22 cellular contexts compared by ENCODE assay signal in the genomic region with DNA sequence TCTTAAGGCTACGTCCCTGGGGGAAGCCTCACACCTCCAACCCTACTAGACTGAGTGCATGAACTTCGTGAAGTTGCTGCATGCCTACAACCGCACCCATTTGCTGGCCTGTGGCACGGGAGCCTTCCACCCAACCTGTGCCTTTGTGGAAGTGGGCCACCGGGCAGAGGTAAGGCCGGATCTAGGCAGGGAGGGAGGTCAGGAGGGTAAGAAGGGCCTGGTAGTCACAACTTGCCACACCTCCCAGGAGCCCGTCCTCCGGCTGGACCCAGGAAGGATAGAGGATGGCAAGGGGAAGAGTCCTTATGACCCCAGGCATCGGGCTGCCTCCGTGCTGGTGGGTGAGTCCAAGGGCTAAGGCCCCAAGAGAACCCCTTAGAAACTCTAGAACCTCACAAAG. TPM values are rescaled to one million over a fixed set of nuclear protein-coding genes. Genes with fewer than 3 reads are reported as not detected.
DNase-seq lines count a peak whose midpoint lies in the region; ATAC-seq, FAIRE-seq and TF ChIP-seq lines count a peak whose summit lies in the region.
"Had no signal": no experiment of that assay in that cellular context is flagged by ENCODE, and none has a peak within 500 bp of the region (broad histone marks: within the 10 kb centered on the region; RNA-seq: fewer than 3 reads in every experiment).

No MANE protein-coding gene starts in this region.

- H3K4me2 ChIP-seq in A549 (peak overlapping the region; percentile 98), skeletal muscle satellite cell (ENCODE audit: low read length) (peak overlapping the region; percentile 54), GM23248 (ENCODE audit: unreplicated experiment) (no peak overlapping the region)

- H3K9me2 ChIP-seq in GM23248 (ENCODE audit: insufficient read depth): no peaks in the 10 kb centered on the region

- TF ChIP-seq CTCF in A549 (IDR thresholded peaks at IDR 0.05) (no peak), RWPE2 (IDR thresholded peaks at IDR 0.05; ENCODE audit: poor library complexity, severe bottlenecking) (no peak), gastroesophageal sphincter (IDR thresholded peaks at IDR 0.05) (no peak)

- no peak for TF ChIP-seq EP300 in A549 (IDR thresholded peaks at IDR 0.05)
- TF ChIP-seq EP300 in gastroesophageal sphincter (IDR thresholded peaks at IDR 0.05): no peak

- peak overlapping the region in 1 of 2 experiments; percentile 94; a peak in 3 of 6 replicates for H3K27ac ChIP-seq in A549
- H3K27ac ChIP-seq in RWPE2 (ENCODE audit: poor library complexity, severe bottlenecking): peak overlapping the region; percentile 93
- peak overlapping the region in 3 of 4 donors; percentile 95 to 100 (median 98) for H3K27ac ChIP-seq in gastroesophageal sphincter
- H3K27ac ChIP-seq in GM23248: no peak overlapping the region
- H3K27ac ChIP-seq: testis had no signal

- WGBS in A549 (ENCODE audit: missing lambda C conversion rate): 94% methylated on average over 9 of the region's 10 CpGs
- WGBS in gastroesophageal sphincter (ENCODE audit: low coverage in 1 of 2), 2 donors: 60% methylated on average over 1 of the region's 10 CpGs; no CpG with 5 or more reads in 1 of the 2 donors
- WGBS in GM23248 (ENCODE audit: low coverage in 1 of 2, low lambda C conversion rate in 2 of 2, missing lambda C conversion rate in 2 of 2), 2 experiments: 88 to 89% methylated on average over 10 of the region's 10 CpGs

- H3K4me3 ChIP-seq in A549 (no peak overlapping the region), RWPE2 (ENCODE audit: severe bottlenecking) (peak overlapping the region; percentile 45), gastroesophageal sphincter (peak overlapping the region in 1 of 2 donors; percentile 68), skeletal muscle satellite cell (ENCODE audit: low read length) (no peak overlapping the region), GM23248 (no peak overlapping the region)
- H3K4me3 ChIP-seq: testis had no signal

- CTCF ChIA-PET in A549 (lab: Yijun Ruan, JAX): interaction anchor here (1.2 to 8.0 kb wide), 6 partner anchors 10 to 150 kb away, joined by 3 to 67 read pairs (median 18); no protein-coding TSS in a partner anchor

- H3K27me3 ChIP-seq in RWPE2 (ENCODE audit: insufficient read depth, poor library complexity, severe bottlenecking) (no peaks in the 10 kb centered on the region), gastroesophageal sphincter (peaks cover 20% of the 10 kb centered on the region), skeletal muscle satellite cell (ENCODE audit: control insufficient read depth, insufficient read depth, low read length) (no peaks in the 10 kb centered on the region), GM23248 (replicated peaks; ENCODE audit: insufficient read depth) (no peaks in the 10 kb centered on the region)
- H3K27me3 ChIP-seq: testis had no signal

- no peak for DNase-seq in A549 (ENCODE audit: low read depth in 1 of 2, low spot score in 1 of 2)
- no peak for DNase-seq in RWPE2 (ENCODE audit: low spot score)
- no peak for DNase-seq in NCI-H2081 treated with DMSO at 0.1 percent for 48 hours (lab: John Stamatoyannopoulos, UW)
- no peak for DNase-seq in activated naive CD4-positive, alpha-beta T cell treated with anti-CD3 and anti-CD28 coated beads, Interleukin-2, amount 50 U/mL, for 16 hours
- DNase-seq in GM23248: no peak
- DNase-seq: activated CD8-positive, alpha-beta T cell treated with anti-CD3 and anti-CD28 coated beads for 36 hours; activated naive CD8-positive, alpha-beta T cell treated with anti-CD3 and anti-CD28 coated beads for 36 hours; CD4-positive, alpha-beta T cell; DND-41; effector CD8-positive, alpha-beta T cell; kidney glomerular epithelial cell; occipital lobe; testis had no signal

- FAIRE-seq in A549 (lab: Jason Lieb, UNC): no peak
- FAIRE-seq: bronchial epithelial cell, GM18507 had no signal

- H3K9me3 ChIP-seq in A549: no peaks in the 10 kb centered on the region
- H3K9me3 ChIP-seq in RWPE2 (ENCODE audit: severe bottlenecking): no peaks in the 10 kb centered on the region
- H3K9me3 ChIP-seq in gastroesophageal sphincter: no peaks in the 10 kb centered on the region
- H3K9me3 ChIP-seq in skeletal muscle satellite cell (replicated peaks; ENCODE audit: low read length): no peaks in the 10 kb centered on the region
- H3K9me3 ChIP-seq in GM23248 (ENCODE audit: low read depth): no peaks in the 10 kb centered on the region
- H3K9me3 ChIP-seq: testis had no signal

- no peak overlapping the region for H3K9ac ChIP-seq in skeletal muscle satellite cell (ENCODE audit: low read depth, low read length)
- no peak overlapping the region for H3K9ac ChIP-seq in GM23248

- in situ Hi-C loops in GM23248 (cut with MboI): loop anchor here (5.0 kb wide), 1 partner anchor 74 kb away; no protein-coding TSS in a partner anchor

- ATAC-seq in A549 (no peak), RWPE2 (ENCODE audit: low read depth) (no peak), gastroesophageal sphincter (no peak), HG03196 (IDR thresholded peaks at IDR 0.05; ENCODE audit: unreplicated experiment) (no peak)
- ATAC-seq: activated CD8-positive, alpha-beta T cell treated with anti-CD3 and anti-CD28 coated beads for 36 hours; activated T-cell treated with anti-CD3 and anti-CD28 coated beads, Interleukin-2, amount 50 U/mL, for 72 hours had no signal

- no peaks in the 10 kb centered on the region for H4K20me1 ChIP-seq in GM23248 (ENCODE audit: insufficient read depth)

- POLR2A ChIA-PET in A549 (lab: Yijun Ruan, JAX): interaction anchor here (0.6 to 2.5 kb wide), 2 partner anchors 9 to 11 kb away, joined by 6 to 10 read pairs; no protein-coding TSS in a partner anchor

- no peak for TF ChIP-seq POLR2A in A549 (IDR thresholded peaks at IDR 0.05; ENCODE audit: low read length)
- TF ChIP-seq POLR2A in gastroesophageal sphincter (IDR thresholded peaks at IDR 0.05): no peak

- H3F3A ChIP-seq in GM23248 (ENCODE audit: insufficient read depth): peaks cover 13% of the 10 kb centered on the region; the same call in 1 of the 2 replicates

- H3K4me1 ChIP-seq in A549 (peaks cover 61% of the 10 kb centered on the region), RWPE2 (ENCODE audit: insufficient read depth, poor library complexity, severe bottlenecking) (peaks cover 25% of the 10 kb centered on the region), gastroesophageal sphincter (peaks cover 0 to 97% (median 38%) of the 10 kb centered on the region in 3 donors), skeletal muscle satellite cell (ENCODE audit: control insufficient read depth, insufficient read depth, low read length) (peaks cover 43% of the 10 kb centered on the region), GM23248 (ENCODE audit: insufficient read depth) (peaks cover 28% of the 10 kb centered on the region)

- H3K36me3 ChIP-seq in RWPE2 (ENCODE audit: low read depth): peaks cover 38% of the 10 kb centered on the region
- H3K36me3 ChIP-seq in gastroesophageal sphincter: peaks cover 0 to 14% of the 10 kb centered on the region in 2 donors
- H3K36me3 ChIP-seq in skeletal muscle satellite cell (ENCODE audit: insufficient read depth, low read length): no peaks in the 10 kb centered on the region
- H3K36me3 ChIP-seq in GM23248 (ENCODE audit: low read depth): no peaks in the 10 kb centered on the region

- H3K79me2 ChIP-seq in GM23248 (ENCODE audit: insufficient read depth): no peaks in the 10 kb centered on the region

- TF ChIP-seq RAD21 in A549 (conservative IDR thresholded peaks at IDR 0.05 in 1 of 2, IDR thresholded peaks at IDR 0.05 in 1 of 2): no peak

- no peak overlapping the region for H2AFZ ChIP-seq in GM23248

RNA-seq across cellular contexts. Expression of a gene that starts 1.9 kb away (rescaled TPM):
- 6.5 and 6.8 TPM in 2 replicates for polyA plus RNA-seq in A549 (2011; rRNA removed)
- 7.5 and 9.0 TPM in 2 replicates for polyA plus RNA-seq in A549 (2012; cell fraction: cytosol; rRNA removed)
- 57.8 and 81.9 TPM in 2 replicates for polyA plus RNA-seq in A549 (2012; cell fraction: nucleus; rRNA removed)
- 6.5 to 8.4 TPM (median 7.4 TPM) in 3 replicates for polyA plus RNA-seq in A549 (2017; fragmentation: RNase III; extraction: RNeasy Plus Mini Kit Qiagen cat#74134 plus additional on column Dnase treatment)
- 6.1 and 7.2 TPM in 2 replicates for polyA minus RNA-seq in A549 (2011; rRNA and poly(A)+ RNA removed)
- total RNA-seq in gastroesophageal sphincter: 10 to 100 TPM; 29.1 to 54.9 (median 44.2) TPM
- 0.51 and 1.5 TPM in 2 replicates for total RNA-seq in skeletal muscle satellite cell (2012; rRNA removed)
- 8.8 and 13.3 TPM in 2 replicates for total RNA-seq in GM23248 (2014; rRNA removed; shearing (Covaris generic))
- polyA plus RNA-seq in GM23248 (2016; fragmentation: Nextera tagmentation; extraction: Ambion mirVana): 7.6 and 8.4 TPM in 2 replicates

RNA-seq across cellular contexts. Expression of a gene that starts 8.0 kb away (rescaled TPM):
- polyA plus RNA-seq in A549 (2011; rRNA removed) (not detected in 2 replicates), A549 (2017; fragmentation: RNase III; extraction: RNeasy Plus Mini Kit Qiagen cat#74134 plus additional on column Dnase treatment) (0.09 TPM in 1 of 3 replicates, not detected in the others), GM23248 (2016; fragmentation: Nextera tagmentation; extraction: Ambion mirVana) (not detected in 2 replicates)
- 0.03 TPM in 1 of 2 replicates, not detected in the other for polyA plus RNA-seq in A549 (2012; cell fraction: cytosol; rRNA removed)
- 0.06 and 0.16 TPM in 2 replicates for polyA plus RNA-seq in A549 (2012; cell fraction: nucleus; rRNA removed)
- not detected in 2 replicates for polyA minus RNA-seq in A549 (2011; rRNA and poly(A)+ RNA removed)
- total RNA-seq in gastroesophageal sphincter: not detected
- total RNA-seq in skeletal muscle satellite cell (2012; rRNA removed): 0.87 TPM in 1 of 2 replicates, not detected in the other
- not detected in 2 replicates for total RNA-seq in GM23248 (2014; rRNA removed; shearing (Covaris generic))
- total RNA-seq: activated CD8-positive, alpha-beta T cell treated with anti-CD3 and anti-CD28 coated beads for 36 hours; activated naive CD8-positive, alpha-beta T cell treated with anti-CD3 and anti-CD28 coated beads for 36 hours; bronchial epithelial cell; H4; LHCN-M2; mononuclear cell had no signal

RNA-seq across cellular contexts. Expression of a gene that starts 21.4 kb away (rescaled TPM):
- polyA plus RNA-seq in A549 (2011; rRNA removed) (42.2 and 44.5 TPM in 2 replicates), A549 (2017; fragmentation: RNase III; extraction: RNeasy Plus Mini Kit Qiagen cat#74134 plus additional on column Dnase treatment) (79.7 to 86.2 TPM (median 80.9 TPM) in 3 replicates), GM23248 (2016; fragmentation: Nextera tagmentation; extraction: Ambion mirVana) (85.4 and 90.6 TPM in 2 replicates)
- polyA plus RNA-seq in A549 (2012; cell fraction: cytosol; rRNA removed): 126 and 154 TPM in 2 replicates
- polyA plus RNA-seq in A549 (2012; cell fraction: nucleus; rRNA removed): 245 and 302 TPM in 2 replicates
- polyA minus RNA-seq in A549 (2011; rRNA and poly(A)+ RNA removed): 31.4 and 35.3 TPM in 2 replicates
- 10 to 100 TPM; 37.3 to 85.4 (median 64.9) TPM for total RNA-seq in gastroesophageal sphincter
- 135 and 160 TPM in 2 replicates for total RNA-seq in skeletal muscle satellite cell (2012; rRNA removed)
- total RNA-seq in GM23248 (2014; rRNA removed; shearing (Covaris generic)): 86.6 and 90.2 TPM in 2 replicates

RNA-seq across cellular contexts. Expression of a gene that starts 28.4 kb away (rescaled TPM):
- 3.0 and 5.2 TPM in 2 replicates for polyA plus RNA-seq in A549 (2011; rRNA removed)
- polyA plus RNA-seq in A549 (2012; cell fraction: cytosol; rRNA removed): 8.8 and 11.0 TPM in 2 replicates
- polyA plus RNA-seq in A549 (2012; cell fraction: nucleus; rRNA removed): 12.8 and 13.3 TPM in 2 replicates
- 4.8 to 5.4 TPM (median 5.0 TPM) in 3 replicates for polyA plus RNA-seq in A549 (2017; fragmentation: RNase III; extraction: RNeasy Plus Mini Kit Qiagen cat#74134 plus additional on column Dnase treatment)
- polyA minus RNA-seq in A549 (2011; rRNA and poly(A)+ RNA removed): 3.5 and 9.3 TPM in 2 replicates
- total RNA-seq in gastroesophageal sphincter: 1 to 10 TPM; 2.4 to 8.8 (median 4.0) TPM
- total RNA-seq in skeletal muscle satellite cell (2012; rRNA removed): 5.1 and 8.5 TPM in 2 replicates
- 3.0 and 9.6 TPM in 2 replicates for total RNA-seq in GM23248 (2014; rRNA removed; shearing (Covaris generic))
- 5.7 and 7.6 TPM in 2 replicates for polyA plus RNA-seq in GM23248 (2016; fragmentation: Nextera tagmentation; extraction: Ambion mirVana)

RNA-seq across cellular contexts. Expression of a gene that starts 28.4 kb away (rescaled TPM):
- polyA plus RNA-seq in A549 (2011; rRNA removed): 3.1 and 4.5 TPM in 2 replicates
- 5.4 and 6.3 TPM in 2 replicates for polyA plus RNA-seq in A549 (2012; cell fraction: cytosol; rRNA removed)
- polyA plus RNA-seq in A549 (2012; cell fraction: nucleus; rRNA removed): 19.5 and 20.8 TPM in 2 replicates
- 4.5 to 5.4 TPM (median 5.3 TPM) in 3 replicates for polyA plus RNA-seq in A549 (2017; fragmentation: RNase III; extraction: RNeasy Plus Mini Kit Qiagen cat#74134 plus additional on column Dnase treatment)
- 9.5 and 10.2 TPM in 2 replicates for polyA minus RNA-seq in A549 (2011; rRNA and poly(A)+ RNA removed)
- 10 to 100 TPM in 1 of 4 donors, 1 to 10 TPM in 3; 4.2 to 12.3 (median 7.9) TPM for total RNA-seq in gastroesophageal sphincter
- 8.1 and 13.5 TPM in 2 replicates for total RNA-seq in skeletal muscle satellite cell (2012; rRNA removed)
- 7.8 and 10.2 TPM in 2 replicates for total RNA-seq in GM23248 (2014; rRNA removed; shearing (Covaris generic))
- polyA plus RNA-seq in GM23248 (2016; fragmentation: Nextera tagmentation; extraction: Ambion mirVana): 10.8 and 11.1 TPM in 2 replicates
